Comparison of ENCODE assay signal across 8 cellular contexts in genomic region chr6:83430606-83431544, GRCh38. TPM values are rescaled to one million over a fixed set of nuclear protein-coding genes. Genes with fewer than 3 reads are reported as not detected.
DNase-seq lines count a peak whose midpoint lies in the region; ATAC-seq and TF ChIP-seq lines count a peak whose summit lies in the region.

Gene ME1, minus strand, starts transcription at chr6:83431051. Its CDS starts 97 bp downstream, at chr6:83430954.

- BruUV-seq in Calu3 (replicated peaks; lab: Mats Ljungman, UMichigan) = no TSS peak

- H3K27me3 Mint-ChIP-seq in Calu3 (ENCODE audit: unreplicated experiment) = no peaks in the 10 kb centered on the region

- no peaks in the 10 kb centered on the region for H3K79me2 ChIP-seq in Karpas-422 (ENCODE audit: low read length)

- H3K9me3 ChIP-seq in skeletal muscle tissue (ENCODE audit: control insufficient read depth in 3 of 3, low read length in 3 of 3) (no peaks in the 10 kb centered on the region), Karpas-422 (ENCODE audit: low read length) (no peaks in the 10 kb centered on the region)

- peak within 1 kb of the TSS; percentile 96 for H3K4me3 Mint-ChIP-seq in Calu3 (ENCODE audit: low read depth, unreplicated experiment)

- no peak within 1 kb of the TSS for H3K4me2 ChIP-seq in Karpas-422 (ENCODE audit: low read depth, low read length, poor library complexity, severe bottlenecking)

- CTCF ChIA-PET in Calu3 (lab: Charles Lee) = no interaction called here

- peaks cover 0 to under 1% (median 0%) of the 10 kb centered on the region in 3 donors for H3K36me3 ChIP-seq in skeletal muscle tissue (ENCODE audit: control insufficient read depth in 3 of 3, insufficient read depth in 3 of 3, low read length in 3 of 3)
- no peaks in the 10 kb centered on the region for H3K36me3 ChIP-seq in Karpas-422 (ENCODE audit: insufficient read depth, low read length)

- H3K27me3 ChIP-seq in skeletal muscle tissue (ENCODE audit: control insufficient read depth in 3 of 3, insufficient read depth in 3 of 3, low read length in 3 of 3) (no peaks in the 10 kb centered on the region), Karpas-422 (ENCODE audit: low read length) (no peaks in the 10 kb centered on the region)

- peak within 1 kb of the TSS; percentile 91 for H3K27ac Mint-ChIP-seq in Calu3 (ENCODE audit: unreplicated experiment)

- H3K9ac ChIP-seq in skeletal muscle tissue (ENCODE audit: low read depth in 1 of 3, low read length in 3 of 3) (peak within 1 kb of the TSS; percentile 83 to 88 (median 88)), Karpas-422 (ENCODE audit: low read length) (no peak within 1 kb of the TSS)

- no peaks in the 10 kb centered on the region for H3K9me2 ChIP-seq in Karpas-422 (replicated peaks; ENCODE audit: insufficient read depth, low read length)

- H3K4me3 ChIP-seq in cardiac fibroblast (replicated peaks in 1 of 2; ENCODE audit: low read depth in 2 of 2, low read length in 2 of 2) (peak within 1 kb of the TSS; percentile 73 to 74), skeletal muscle tissue (ENCODE audit: low read length in 3 of 3) (peak within 1 kb of the TSS; percentile 64 to 94 (median 89)), Karpas-422 (ENCODE audit: low read length) (no peak within 1 kb of the TSS)

- H3K4me1 Mint-ChIP-seq in Calu3 (ENCODE audit: low read depth, unreplicated experiment) = peaks cover 27% of the 10 kb centered on the region

- H3K4me1 ChIP-seq in skeletal muscle tissue (ENCODE audit: control insufficient read depth in 3 of 3, insufficient read depth in 3 of 3, low read length in 3 of 3) (peaks cover 5 to 7% (median 5%) of the 10 kb centered on the region in 3 donors), Karpas-422 (ENCODE audit: low read length) (no peaks in the 10 kb centered on the region)

- peaks cover 23% of the 10 kb centered on the region for H3K36me3 Mint-ChIP-seq in Calu3 (ENCODE audit: insufficient read depth, unreplicated experiment)

- DNase-seq in Calu3 = peak; percentile 78
- peak; percentile 83 to 84 for DNase-seq in cardiac fibroblast (ENCODE audit: low read depth in 2 of 2)
- peak; percentile 80 for DNase-seq in iPS-NIHi11 (ENCODE audit: low spot score)
- DNase-seq in Karpas-422 = no peak

- H3K27ac ChIP-seq in skeletal muscle tissue (ENCODE audit: low read depth, low read length) = peak within 1 kb of the TSS; percentile 83
- no peak within 1 kb of the TSS for H3K27ac ChIP-seq in Karpas-422 (ENCODE audit: low read length)

- TF ChIP-seq CTCF in Calu3 (IDR thresholded peaks at IDR 0.05; ENCODE audit: unreplicated experiment) (no peak), cardiac fibroblast (IDR thresholded peaks at IDR 0.05; ENCODE audit: low read depth, low read length) (no peak)

- H2AFZ ChIP-seq in Karpas-422 (ENCODE audit: low read length) = no peak within 1 kb of the TSS

- H4K20me1 ChIP-seq in Karpas-422 (ENCODE audit: insufficient read depth, low read depth, low read length) = no peaks in the 10 kb centered on the region

- ATAC-seq in GM19397 (IDR thresholded peaks at IDR 0.05; ENCODE audit: unreplicated experiment) = peak; percentile 89
- peak; percentile 82 for ATAC-seq in HG03439 (IDR thresholded peaks at IDR 0.05; ENCODE audit: unreplicated experiment)
- peak; percentile 92 for ATAC-seq in SK-N-SH treated with all-trans-retinoic acid at 6 μM for 48 hours

- intact Hi-C loops in Calu3 (cut with micrococcal nuclease; ENCODE audit: unreplicated experiment) = no loop called here

- peaks cover 2% of the 10 kb centered on the region for H3K9me3 Mint-ChIP-seq in Calu3 (ENCODE audit: low read depth, unreplicated experiment)

TF ChIP-seq in SK-N-SH treated with all-trans-retinoic acid at 6 μM for 48 hours, 23 proteins besides CTCF, POLR2A, EP300 and RAD21:
- TF ChIP-seq ZNF8 (CRISPR knock-in tag; IDR thresholded peaks at IDR 0.05) (no peak), ESRRG (CRISPR knock-in tag; IDR thresholded peaks at IDR 0.05) (no peak), TOX (CRISPR knock-in tag; IDR thresholded peaks at IDR 0.05; ENCODE audit: borderline replicate concordance) (no peak), CSDC2 (CRISPR knock-in tag; IDR thresholded peaks at IDR 0.05) (no peak)
- TF ChIP-seq, protein P1, sequence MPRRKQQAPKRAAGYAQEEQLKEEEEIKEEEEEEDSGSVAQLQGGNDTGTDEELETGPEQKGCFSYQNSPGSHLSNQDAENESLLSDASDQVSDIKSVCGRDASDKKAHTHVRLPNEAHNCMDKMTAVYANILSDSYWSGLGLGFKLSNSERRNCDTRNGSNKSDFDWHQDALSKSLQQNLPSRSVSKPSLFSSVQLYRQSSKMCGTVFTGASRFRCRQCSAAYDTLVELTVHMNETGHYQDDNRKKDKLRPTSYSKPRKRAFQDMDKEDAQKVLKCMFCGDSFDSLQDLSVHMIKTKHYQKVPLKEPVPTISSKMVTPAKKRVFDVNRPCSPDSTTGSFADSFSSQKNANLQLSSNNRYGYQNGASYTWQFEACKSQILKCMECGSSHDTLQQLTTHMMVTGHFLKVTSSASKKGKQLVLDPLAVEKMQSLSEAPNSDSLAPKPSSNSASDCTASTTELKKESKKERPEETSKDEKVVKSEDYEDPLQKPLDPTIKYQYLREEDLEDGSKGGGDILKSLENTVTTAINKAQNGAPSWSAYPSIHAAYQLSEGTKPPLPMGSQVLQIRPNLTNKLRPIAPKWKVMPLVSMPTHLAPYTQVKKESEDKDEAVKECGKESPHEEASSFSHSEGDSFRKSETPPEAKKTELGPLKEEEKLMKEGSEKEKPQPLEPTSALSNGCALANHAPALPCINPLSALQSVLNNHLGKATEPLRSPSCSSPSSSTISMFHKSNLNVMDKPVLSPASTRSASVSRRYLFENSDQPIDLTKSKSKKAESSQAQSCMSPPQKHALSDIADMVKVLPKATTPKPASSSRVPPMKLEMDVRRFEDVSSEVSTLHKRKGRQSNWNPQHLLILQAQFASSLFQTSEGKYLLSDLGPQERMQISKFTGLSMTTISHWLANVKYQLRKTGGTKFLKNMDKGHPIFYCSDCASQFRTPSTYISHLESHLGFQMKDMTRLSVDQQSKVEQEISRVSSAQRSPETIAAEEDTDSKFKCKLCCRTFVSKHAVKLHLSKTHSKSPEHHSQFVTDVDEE (CRISPR knock-in tag; IDR thresholded peaks at IDR 0.05) = no peak
TF ChIP-seq in SK-N-SH treated with all-trans-retinoic acid at 6 μM for 48 hours: peak in this region for 0.

RNA-seq across cellular contexts. Expression of gene ME1, which starts in this region (rescaled TPM):
- total RNA-seq in Calu3 (2022) (11.4 and 14.5 TPM in 2 replicates), skeletal muscle tissue (2.6 TPM)
- total RNA-seq in Karpas-422 (2014; rRNA removed; shearing (Covaris generic); ENCODE audit: low replicate concordance) = not detected in 2 replicates
